10 cellular contexts compared by ENCODE assay signal in genomic region chr2:37586663-37587409, GRCh38.
A peak's percentile ranks its signal among the peaks of the same experiment; 100 is the strongest.
DNase-seq lines count a peak whose midpoint lies in the region; ATAC-seq, FAIRE-seq and TF ChIP-seq lines count a peak whose summit lies in the region.
"Had no signal": no experiment of that assay in that cellular context is flagged by ENCODE, and none has a peak within 500 bp of the region (broad histone marks: within the 10 kb centered on the region; RNA-seq: fewer than 3 reads in every experiment).

No MANE protein-coding gene starts in this region.

- no peaks in the 10 kb centered on the region for H3K9me3 ChIP-seq in astrocyte (ENCODE audit: insufficient read depth, low read depth, low read length)
- no peaks in the 10 kb centered on the region for H3K9me3 ChIP-seq in H9 (ENCODE audit: control insufficient read depth, low read depth, low read length)

- peaks cover 84% of the 10 kb centered on the region for H3K4me1 ChIP-seq in astrocyte (ENCODE audit: insufficient read depth, low read length)
- H3K4me1 ChIP-seq in H9 (ENCODE audit: insufficient read depth, low read length): peaks cover 19% of the 10 kb centered on the region

- no peak overlapping the region for H2BK20ac ChIP-seq in H9 (ENCODE audit: low read depth, low read length, poor library complexity, severe bottlenecking)

- no peaks in the 10 kb centered on the region for H4K20me1 ChIP-seq in astrocyte (ENCODE audit: insufficient read depth, low read length)
- H4K20me1 ChIP-seq in H9 (ENCODE audit: control insufficient read depth, insufficient read depth, insufficient read length): no peaks in the 10 kb centered on the region

- H3K4ac ChIP-seq in H9 (ENCODE audit: low read depth, low read length): no peak overlapping the region

- no peak for FAIRE-seq in astrocyte (lab: Jason Lieb, UNC)

- H3K23me2 ChIP-seq in H9 (ENCODE audit: insufficient read length, low read depth, low read length, poor library complexity, severe bottlenecking): no peaks in the 10 kb centered on the region

- no peaks in the 10 kb centered on the region for H3K79me2 ChIP-seq in astrocyte (ENCODE audit: insufficient read depth, low read length)
- no peaks in the 10 kb centered on the region for H3K79me2 ChIP-seq in H9 (ENCODE audit: insufficient read depth, low read length)

- no peak for DNase-seq in stimulated activated naive CD8-positive, alpha-beta T cell treated with anti-CD3 and anti-CD28 coated beads, Interleukin-15, Interleukin-2, amounts not matched to agents 100 U/mL and 50 U/mL, for 24 hours
- DNase-seq in astrocyte (ENCODE audit: low read depth): no peak
- peak; percentile 30 for DNase-seq in myocyte (ENCODE audit: low read depth)
- no peak for DNase-seq in NOMO-1 treated with DMSO at 0.1 percent for 48 hours (lab: John Stamatoyannopoulos, UW; ENCODE audit: unreplicated experiment)
- DNase-seq in H9: no peak
- no peak for DNase-seq in NCI-H2029 treated with DMSO at 0.1 percent for 48 hours (lab: John Stamatoyannopoulos, UW)
- DNase-seq: NCI-H524 had no signal

- no peak overlapping the region for H2BK15ac ChIP-seq in H9 (ENCODE audit: low read depth, low read length)

- no peaks in the 10 kb centered on the region for H3K27me3 ChIP-seq in astrocyte (ENCODE audit: insufficient read depth, low read length)
- H3K27me3 ChIP-seq in H9 (ENCODE audit: insufficient read depth, low read length): no peaks in the 10 kb centered on the region

- TF ChIP-seq CTCF in astrocyte (IDR thresholded peaks at IDR 0.05; ENCODE audit: insufficient read depth, low read depth, low read length) (no peak), H9 (conservative IDR thresholded peaks at IDR 0.05) (no peak)

- peak overlapping the region; percentile 62 for H3K9ac ChIP-seq in astrocyte (ENCODE audit: low read length)
- H3K9ac ChIP-seq in H9 (ENCODE audit: extremely low read depth, insufficient read length, low read length): no peak overlapping the region

- H3K14ac ChIP-seq in H9 (ENCODE audit: insufficient read depth, low read length): no peak overlapping the region

- H3T11ph ChIP-seq in H9 (ENCODE audit: low read length): no peak overlapping the region

- no peak for ATAC-seq in stimulated activated naive CD8-positive, alpha-beta T cell treated with anti-CD3 and anti-CD28 coated beads, Interleukin-15, Interleukin-2, amounts not matched to agents 100 U/mL and 50 U/mL, for 24 hours
- ATAC-seq in HG02885 (IDR thresholded peaks at IDR 0.05; ENCODE audit: poor library complexity, unreplicated experiment): no peak

- H4K91ac ChIP-seq in H9 (ENCODE audit: insufficient read length, low read depth, low read length): no peak overlapping the region

- H4K5ac ChIP-seq in H9 (ENCODE audit: insufficient read length, low read depth, low read length): no peak overlapping the region

- no peaks in the 10 kb centered on the region for H3K9me3 Mint-ChIP-seq in stimulated activated naive CD8-positive, alpha-beta T cell treated with anti-CD3 and anti-CD28 coated beads, Interleukin-15, Interleukin-2, amounts not matched to agents 100 ng/mL and 50 ng/mL, for 24 hours
- H3K9me3 Mint-ChIP-seq in astrocyte (ENCODE audit: unreplicated experiment) (no peaks in the 10 kb centered on the region), H9 (no peaks in the 10 kb centered on the region)

- no peak overlapping the region for H2AK5ac ChIP-seq in H9 (ENCODE audit: insufficient read length, low read length)

- H3K27ac Mint-ChIP-seq in stimulated activated naive CD8-positive, alpha-beta T cell treated with anti-CD3 and anti-CD28 coated beads, Interleukin-15, Interleukin-2, amounts not matched to agents 100 ng/mL and 50 ng/mL, for 24 hours: peak overlapping the region; percentile 80
- H3K27ac Mint-ChIP-seq in astrocyte (ENCODE audit: unreplicated experiment): peak overlapping the region; percentile 83
- H3K27ac Mint-ChIP-seq in H9: peak overlapping the region in 1 of 3 experiments; percentile 57; a peak in 3 of 7 replicates

- H3K27me3 Mint-ChIP-seq in stimulated activated naive CD8-positive, alpha-beta T cell treated with anti-CD3 and anti-CD28 coated beads, Interleukin-15, Interleukin-2, amounts not matched to agents 100 ng/mL and 50 ng/mL, for 24 hours: no peaks in the 10 kb centered on the region
- H3K27me3 Mint-ChIP-seq in astrocyte (ENCODE audit: low read depth, unreplicated experiment) (no peaks in the 10 kb centered on the region), H9 (ENCODE audit: low read depth) (no peaks in the 10 kb centered on the region)

- H3K36me3 ChIP-seq in astrocyte (ENCODE audit: insufficient read depth, low read length): no peaks in the 10 kb centered on the region

- H3K4me1 Mint-ChIP-seq in stimulated activated naive CD8-positive, alpha-beta T cell treated with anti-CD3 and anti-CD28 coated beads, Interleukin-15, Interleukin-2, amounts not matched to agents 100 ng/mL and 50 ng/mL, for 24 hours (ENCODE audit: low read depth): peaks cover 95% of the 10 kb centered on the region
- H3K4me1 Mint-ChIP-seq in astrocyte (ENCODE audit: low read depth, unreplicated experiment): peaks cover 81% of the 10 kb centered on the region
- peaks cover 47 to 54% of the 10 kb centered on the region in 2 experiments for H3K4me1 Mint-ChIP-seq in H9

- H2BK120ac ChIP-seq in H9 (ENCODE audit: low read depth, low read length, poor library complexity, severe bottlenecking): no peak overlapping the region

- H3K27ac ChIP-seq in astrocyte (ENCODE audit: low read depth, low read length) (peak overlapping the region; percentile 90), H9 (ENCODE audit: insufficient read length, low read depth, low read length) (no peak overlapping the region)
- H3K27ac ChIP-seq: C4-2B had no signal

- no peak overlapping the region for H3K56ac ChIP-seq in H9 (ENCODE audit: insufficient read length, low read depth, low read length)

- no peak overlapping the region for H3K4me3 ChIP-seq in astrocyte (ENCODE audit: insufficient read depth, low read depth, low read length)

- peak overlapping the region; percentile 70 for H3K4me2 ChIP-seq in astrocyte (ENCODE audit: low read length)
- H3K4me2 ChIP-seq in H9 (ENCODE audit: insufficient read depth, insufficient read length, low read length): no peak overlapping the region

- H2BK5ac ChIP-seq in H9 (ENCODE audit: insufficient read length, low read length): no peak overlapping the region

- H3K79me1 ChIP-seq in H9 (ENCODE audit: insufficient read depth, low read depth, low read length, poor library complexity, severe bottlenecking): no peaks in the 10 kb centered on the region

- H2BK12ac ChIP-seq in H9 (ENCODE audit: insufficient read length, low read depth, low read length): no peak overlapping the region

- no peak overlapping the region for H2AFZ ChIP-seq in astrocyte (ENCODE audit: low read depth, low read length)
- H2AFZ ChIP-seq in H9 (ENCODE audit: low read length): no peak overlapping the region

- H3K18ac ChIP-seq in H9 (ENCODE audit: insufficient read length, low read depth, low read length): no peak overlapping the region

- no CpG with 5 or more reads among the region's 3 CpGs for WGBS in H9 (ENCODE audit: extremely low coverage, insufficient read length, low lambda C conversion rate)

- H3K36me3 Mint-ChIP-seq in stimulated activated naive CD8-positive, alpha-beta T cell treated with anti-CD3 and anti-CD28 coated beads, Interleukin-15, Interleukin-2, amounts not matched to agents 100 ng/mL and 50 ng/mL, for 24 hours (ENCODE audit: low read depth): no peaks in the 10 kb centered on the region
- H3K36me3 Mint-ChIP-seq in astrocyte (ENCODE audit: low read depth, unreplicated experiment): no peaks in the 10 kb centered on the region
- no peaks in the 10 kb centered on the region for H3K36me3 Mint-ChIP-seq in H9 (ENCODE audit: insufficient read depth in 1 of 3, low read depth in 3 of 3)

- H3K23ac ChIP-seq in H9 (ENCODE audit: insufficient read length, low read depth, low read length): no peak overlapping the region

- H4K8ac ChIP-seq in H9 (replicated peaks; ENCODE audit: insufficient read length, low read depth, low read length): no peak overlapping the region

- H3K4me3 Mint-ChIP-seq in stimulated activated naive CD8-positive, alpha-beta T cell treated with anti-CD3 and anti-CD28 coated beads, Interleukin-15, Interleukin-2, amounts not matched to agents 100 ng/mL and 50 ng/mL, for 24 hours: peak overlapping the region; percentile 70
- H3K4me3 Mint-ChIP-seq in astrocyte (ENCODE audit: unreplicated experiment) (no peak overlapping the region), H9 (no peak overlapping the region)
